ENCODE assay signal across 22 cellular contexts in genomic region chr2:43092520-43093179, GRCh38.
"Had no signal": no experiment of that assay in that cellular context is flagged by ENCODE, and none has a peak within 500 bp of the region (broad histone marks: within the 10 kb centered on the region; RNA-seq: fewer than 3 reads in every experiment).

No MANE protein-coding gene starts in this region.

- H3K36me3 ChIP-seq: esophagus muscularis mucosa, gastrocnemius medialis, neural progenitor cell, ovary, suprapubic skin, thyroid gland had no signal

- H3K27ac Mint-ChIP-seq: immature natural killer cell, neural progenitor cell, progenitor cell of endocrine pancreas, type B pancreatic cell had no signal

- H3K27me3 ChIP-seq: esophagus muscularis mucosa, gastrocnemius medialis, neural progenitor cell, ovary, suprapubic skin, thyroid gland had no signal

- ATAC-seq: gastrocnemius medialis; left cardiac atrium; left ventricle myocardium superior; naive thymus-derived CD8-positive, alpha-beta T cell; right cardiac atrium; stimulated activated naive CD8-positive, alpha-beta T cell treated with anti-CD3 and anti-CD28 coated beads, Interleukin-15, Interleukin-2, amounts not matched to agents 100 U/mL and 50 U/mL, for 24 hours had no signal

- H3K27ac ChIP-seq: epithelial cell of prostate, esophagus muscularis mucosa, gastrocnemius medialis, neural progenitor cell, ovary, suprapubic skin, thyroid gland had no signal

- H3K27me3 Mint-ChIP-seq: naive thymus-derived CD8-positive, alpha-beta T cell; progenitor cell of endocrine pancreas; type B pancreatic cell had no signal

- H3K4me2 ChIP-seq: neural progenitor cell, smooth muscle cell had no signal

- H3K9me3 ChIP-seq: ovary, thyroid gland had no signal

- H3K4me3 Mint-ChIP-seq: immature natural killer cell; naive thymus-derived CD8-positive, alpha-beta T cell; neural progenitor cell; type B pancreatic cell had no signal

- H3K4me3 ChIP-seq: esophagus muscularis mucosa, gastrocnemius medialis, lung, neural progenitor cell, ovary, smooth muscle cell, suprapubic skin, thyroid gland had no signal

- H2AFZ ChIP-seq: neural progenitor cell had no signal

- DNase-seq: effector memory CD4-positive, alpha-beta T cell; gastrocnemius medialis; immature natural killer cell; kidney; left cardiac atrium; left ventricle myocardium superior; mesenchymal stem cell; nucleus accumbens; ovary; right cardiac atrium; stimulated activated CD4-positive, alpha-beta T cell treated with anti-CD3 and anti-CD28 coated beads, Interleukin-2, amount 100 ng/mL, for 48 hours; stimulated activated naive CD8-positive, alpha-beta T cell treated with anti-CD3 and anti-CD28 coated beads, Interleukin-15, Interleukin-2, amounts not matched to agents 100 U/mL and 50 U/mL, for 24 hours; thyroid gland had no signal

- H3K9ac ChIP-seq: neural progenitor cell had no signal
